In the genomic region with DNA sequence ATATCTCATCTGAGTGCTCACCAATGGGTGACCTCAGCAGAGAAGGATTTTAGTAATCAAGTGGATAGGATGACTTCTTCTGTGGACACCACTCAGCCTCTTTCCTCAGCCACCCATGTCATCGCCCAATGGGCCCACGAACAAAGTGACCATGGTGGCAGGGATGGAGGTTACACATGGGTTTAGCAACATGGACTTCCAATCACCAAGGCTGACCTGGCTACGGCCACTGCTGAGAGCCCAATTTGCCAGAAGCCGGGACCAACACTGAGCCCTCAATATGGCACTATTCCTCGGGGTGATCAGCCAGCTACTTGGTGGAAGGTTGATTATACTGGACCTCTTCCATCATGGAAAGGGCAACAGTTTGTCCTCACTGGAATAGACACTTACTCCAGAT, we compare ENCODE assay signal across 3 cellular contexts.
"Had no signal": no experiment of that assay in that cellular context is flagged by ENCODE, and none has a peak within 500 bp of the region (broad histone marks: within the 10 kb centered on the region; RNA-seq: fewer than 3 reads in every experiment).

No MANE protein-coding gene starts in this region.

- ATAC-seq: GM12878 had no signal

- DNase-seq: GDM1, GF-D8 had no signal
